8 cellular contexts compared by ENCODE assay signal in the genomic region with DNA sequence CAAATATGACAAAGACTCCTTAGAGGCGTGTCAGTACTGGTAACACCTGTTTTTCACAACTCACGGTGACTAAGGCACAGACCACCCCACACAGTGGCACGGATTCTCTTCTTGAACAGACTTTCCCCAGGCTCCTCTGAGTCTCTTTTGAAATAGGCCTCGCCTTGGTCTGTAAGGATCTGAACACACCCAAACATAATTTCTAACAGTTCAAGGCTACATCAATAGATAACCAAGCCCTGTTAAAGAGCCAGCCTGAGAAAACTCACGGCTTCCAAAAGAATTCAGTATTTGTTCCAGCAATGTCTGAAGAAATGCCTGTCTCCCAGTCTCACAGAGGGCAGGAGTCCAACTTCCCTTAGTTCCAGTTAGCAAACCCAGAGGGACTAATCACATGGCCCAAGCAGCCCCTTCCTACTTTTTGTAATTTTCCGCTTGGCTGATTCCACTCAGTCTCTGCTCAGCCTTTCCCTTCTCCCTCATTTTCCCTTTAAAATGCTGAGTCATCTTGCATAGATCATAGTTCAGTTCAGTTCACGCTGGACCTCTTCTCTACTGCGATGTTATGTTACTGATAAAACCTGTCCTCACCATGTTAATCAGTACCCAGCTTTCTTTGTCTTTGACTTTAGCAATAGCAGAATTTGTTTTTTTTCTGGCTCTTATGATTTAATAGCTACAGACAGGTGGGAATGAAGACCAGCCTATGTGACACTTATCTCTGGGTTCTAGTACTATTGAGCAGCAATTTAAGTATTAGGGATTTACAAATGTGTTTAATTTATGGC. TPM values are rescaled to one million over a fixed set of nuclear protein-coding genes. Genes with fewer than 3 reads are reported as not detected.
DNase-seq lines count a peak whose midpoint lies in the region; ATAC-seq and TF ChIP-seq lines count a peak whose summit lies in the region.

No MANE protein-coding gene starts in this region.

- H3K18ac ChIP-seq in IMR-90 (ENCODE audit: low read depth, low read length), result peak overlapping the region; percentile 74

- H3K9ac ChIP-seq in IMR-90 (ENCODE audit: low read depth, low read length) (no peak overlapping the region), subcutaneous abdominal adipose tissue (ENCODE audit: low read length in 5 of 5) (peak overlapping the region; percentile 40 to 94 (median 67))

- H3K4me2 ChIP-seq in IMR-90 (ENCODE audit: low read depth, low read length), result peak overlapping the region; percentile 28; the same call in 1 of the 2 replicates

- no peak for TF ChIP-seq POLR2A in IMR-90 (IDR thresholded peaks at IDR 0.05; ENCODE audit: low read depth, low read length)

- no peaks in the 10 kb centered on the region for H3K36me3 Mint-ChIP-seq in MCF 10A (ENCODE audit: insufficient read depth, unreplicated experiment)

- TF ChIP-seq RAD21 in IMR-90 (IDR thresholded peaks at IDR 0.05; ENCODE audit: low read length), result no peak

- H3K79me1 ChIP-seq in IMR-90 (ENCODE audit: low read depth in 1 of 2, low read length in 2 of 2), result no peaks in the 10 kb centered on the region

- ATAC-seq in IMR-90 (ENCODE audit: low read depth), result peak; percentile 85

- peak overlapping the region; percentile 86 for H3K27ac Mint-ChIP-seq in MCF 10A (ENCODE audit: low read depth, unreplicated experiment)

- peak overlapping the region; percentile 79; the same call in 1 of the 2 replicates for H4K5ac ChIP-seq in IMR-90 (ENCODE audit: low read depth, low read length)

- H2AFZ ChIP-seq in IMR-90 (replicated peaks; ENCODE audit: low read length, poor library complexity), result peak overlapping the region; percentile 83

- no peak overlapping the region for H3K14ac ChIP-seq in IMR-90 (replicated peaks; ENCODE audit: low read depth, low read length)

- H3K9me3 ChIP-seq in IMR-90 (ENCODE audit: control insufficient read depth, insufficient read depth, low read length), result no peaks in the 10 kb centered on the region
- H3K9me3 ChIP-seq in subcutaneous abdominal adipose tissue (ENCODE audit: control insufficient read depth in 5 of 5, low read length in 5 of 5), result peaks cover 0 to 8% (median 0%) of the 10 kb centered on the region in 5 donors

- H3K23ac ChIP-seq in IMR-90 (ENCODE audit: low read depth, low read length), result no peak overlapping the region

- peaks cover 22% of the 10 kb centered on the region for H3K4me1 Mint-ChIP-seq in MCF 10A (ENCODE audit: insufficient read depth, unreplicated experiment)

- H3K36me3 ChIP-seq in IMR-90 (ENCODE audit: control insufficient read depth, insufficient read depth, low read length), result no peaks in the 10 kb centered on the region
- no peaks in the 10 kb centered on the region for H3K36me3 ChIP-seq in kidney epithelial cell (ENCODE audit: control insufficient read depth, insufficient read depth, low read length)
- no peaks in the 10 kb centered on the region for H3K36me3 ChIP-seq in subcutaneous abdominal adipose tissue (ENCODE audit: control insufficient read depth in 5 of 5, insufficient read depth in 5 of 5, low read length in 5 of 5)

- intact Hi-C loops in IMR-90 (cut with micrococcal nuclease) (loop anchor here (5.0 kb wide), 1 partner anchor 124 kb away; no protein-coding TSS in a partner anchor), MCF 10A (cut with micrococcal nuclease) (no loop called here)

- peak overlapping the region; percentile 43; the same call in 1 of the 2 replicates for H3K27ac ChIP-seq in IMR-90 (ENCODE audit: insufficient read depth, low read length)
- H3K27ac ChIP-seq in subcutaneous abdominal adipose tissue (ENCODE audit: low read depth, low read length), result peak overlapping the region; percentile 100

- peak overlapping the region; percentile 58 for H3K4me3 Mint-ChIP-seq in MCF 10A (ENCODE audit: unreplicated experiment)

- POLR2A ChIA-PET in IMR-90 (lab: Charles Lee; ENCODE audit: unreplicated experiment) (no interaction called here), MCF 10A (lab: Yijun Ruan, JAX) (interaction anchor here (0.7 to 2.1 kb wide), 6 partner anchors 10 to 28 kb away, joined by 3 to 9 read pairs (median 4); partner anchors contain the start of gene AKR1C3), HEK293T (lab: Yijun Ruan, JAX) (no interaction called here)

- H3K4me3 ChIP-seq in IMR-90 (ENCODE audit: insufficient read depth, low read depth, low read length) (no peak overlapping the region), kidney epithelial cell (ENCODE audit: low read depth, low read length) (peak overlapping the region; percentile 10), subcutaneous abdominal adipose tissue (ENCODE audit: low read depth in 1 of 5, low read length in 5 of 5) (peak overlapping the region in 2 of 5 donors; percentile 23 to 50)

- H3K27me3 ChIP-seq in IMR-90 (ENCODE audit: control insufficient read depth, insufficient read depth, low read length) (no peaks in the 10 kb centered on the region), kidney epithelial cell (ENCODE audit: control insufficient read depth, insufficient read depth, low read length) (no peaks in the 10 kb centered on the region), subcutaneous abdominal adipose tissue (ENCODE audit: control insufficient read depth in 5 of 5, insufficient read depth in 4 of 5, low read length in 5 of 5) (no peaks in the 10 kb centered on the region)

- 46% methylated on average over 2 of the region's 8 CpGs; no CpG with 5 or more reads in 1 of the 2 experiments for WGBS in IMR-90 (ENCODE audit: extremely low coverage in 2 of 2, insufficient read length in 1 of 2), 2 experiments

- peak; percentile 71 for DNase-seq in A172 (ENCODE audit: low spot score)
- peak; percentile 63 for DNase-seq in IMR-90
- peak; percentile 82 for DNase-seq in MCF 10A (ENCODE audit: unreplicated experiment)
- peak; percentile 96 for DNase-seq in kidney epithelial cell (ENCODE audit: low read depth)
- DNase-seq in NCI-H2029 (lab: John Stamatoyannopoulos, UW), result no peak
- no peak for DNase-seq in activated CD8-positive, alpha-beta memory T cell treated with anti-CD3 and anti-CD28 coated beads for 24 hours
- no peak for DNase-seq in HEK293T (ENCODE audit: extremely low spot score)

- peak overlapping the region; percentile 38; the same call in 1 of the 2 replicates for H2BK120ac ChIP-seq in IMR-90 (ENCODE audit: low read depth, low read length)

- no peak overlapping the region for H2BK15ac ChIP-seq in IMR-90 (ENCODE audit: low read depth, low read length)

- peak overlapping the region in 1 of 2 experiments; percentile 30; a peak in 1 of 4 replicates for H4K8ac ChIP-seq in IMR-90 (ENCODE audit: low read depth in 2 of 2, low read length in 2 of 2)

- H2BK5ac ChIP-seq in IMR-90 (ENCODE audit: low read depth, low read length, poor library complexity, severe bottlenecking), result no peak overlapping the region

- TF ChIP-seq CTCF in IMR-90 (conservative IDR thresholded peaks at IDR 0.05; ENCODE audit: low read depth, low read length), result no peak
- no peak for TF ChIP-seq CTCF in MCF 10A (IDR thresholded peaks at IDR 0.05; ENCODE audit: unreplicated experiment)
- TF ChIP-seq CTCF in kidney epithelial cell (IDR thresholded peaks at IDR 0.05; ENCODE audit: insufficient read depth, low read length, poor library complexity, severe bottlenecking), result no peak

- 0 out of 2 replicates have a peak overlapping the region, but pooled peaks have one; percentile 10 for H3K56ac ChIP-seq in IMR-90 (ENCODE audit: extremely low read depth, insufficient read depth, low read length)

- BruUV-seq in IMR-90 (replicated peaks; lab: Mats Ljungman, UMichigan) (no TSS peak), MCF 10A (replicated peaks; lab: Mats Ljungman, UMichigan) (TSS peak; percentile 62)

- no peaks in the 10 kb centered on the region for H3K9me1 ChIP-seq in IMR-90 (ENCODE audit: insufficient read depth, low read length)

- no peak overlapping the region; the same call in 1 of the 2 replicates for H4K91ac ChIP-seq in IMR-90 (ENCODE audit: insufficient read depth, low read depth, low read length)

- no peaks in the 10 kb centered on the region for H3K27me3 Mint-ChIP-seq in MCF 10A (ENCODE audit: insufficient read depth, unreplicated experiment)

- peak overlapping the region; percentile 57; the same call in 1 of the 2 replicates for H3K4ac ChIP-seq in IMR-90 (ENCODE audit: low read depth, low read length)

- H2AK9ac ChIP-seq in IMR-90 (replicated peaks; ENCODE audit: low read depth, low read length, poor library complexity), result peak overlapping the region; percentile 17

- H4K20me1 ChIP-seq in IMR-90 (ENCODE audit: insufficient read depth, low read length), result no peaks in the 10 kb centered on the region

- H3K4me1 ChIP-seq in IMR-90 (ENCODE audit: control insufficient read depth, insufficient read depth, low read length) (no peaks in the 10 kb centered on the region; the same call in 1 of the 2 replicates), subcutaneous abdominal adipose tissue (ENCODE audit: control insufficient read depth in 5 of 5, insufficient read depth in 5 of 5, low read length in 5 of 5) (peaks cover 16 to 62% (median 41%) of the 10 kb centered on the region in 5 donors)

- peak overlapping the region; percentile 79; the same call in 1 of the 2 replicates for H2BK20ac ChIP-seq in IMR-90 (ENCODE audit: low read depth, low read length)

- dilution Hi-C loops in IMR-90 (cut with HindIII; ENCODE audit: low sequenced_read_pairs, unreplicated experiment), result no loop called here

- in situ Hi-C loops in IMR-90 (cut with MboI; ENCODE audit: low sequenced_read_pairs), result no loop called here

- H3K9me3 Mint-ChIP-seq in MCF 10A (ENCODE audit: unreplicated experiment), result no peaks in the 10 kb centered on the region

- CTCF ChIA-PET in IMR-90 (lab: Yijun Ruan, JAX) (no interaction called here), MCF 10A (lab: Yijun Ruan, JAX) (interaction anchor here (0.6 to 2.1 kb wide), 2 partner anchors 18 to 136 kb away, joined by 3 to 5 read pairs; no protein-coding TSS in a partner anchor), HEK293T (lab: Yijun Ruan, JAX) (no interaction called here)

- no peak overlapping the region for H2AK5ac ChIP-seq in IMR-90 (ENCODE audit: low read depth, low read length)

TF ChIP-seq in HEK293T, 16 proteins besides CTCF, POLR2A, EP300 and RAD21 (continues in another document):
- TF ChIP-seq ELF4 (IDR thresholded peaks at IDR 0.05), result no peak
- TF ChIP-seq SUZ12 (IDR thresholded peaks at IDR 0.05), result no peak
- TF ChIP-seq FOXM1 (IDR thresholded peaks at IDR 0.05; ENCODE audit: borderline replicate concordance), result no peak
- no peak for TF ChIP-seq TARDBP (IDR thresholded peaks at IDR 0.05)
- no peak for TF ChIP-seq FOXK2 (IDR thresholded peaks at IDR 0.05)
- no peak for TF ChIP-seq HDGF (IDR thresholded peaks at IDR 0.05; ENCODE audit: borderline replicate concordance)
- TF ChIP-seq CTBP1 (IDR thresholded peaks at IDR 0.05; ENCODE audit: borderline replicate concordance), result no peak
- no peak for TF ChIP-seq SP1 (IDR thresholded peaks at IDR 0.05)
- no peak for TF ChIP-seq NFRKB (IDR thresholded peaks at IDR 0.05)

RNA-seq across cellular contexts. Expression of gene AKR1C3, which starts 22.6 kb away (rescaled TPM):
- total RNA-seq in A172 (2014; rRNA removed; shearing (Covaris generic)), result 45.3 and 120 TPM in 2 replicates
- total RNA-seq in IMR-90 (2012; rRNA removed) (0.18 and 0.28 TPM in 2 replicates), MCF 10A (2022) (22.0 and 22.9 TPM in 2 replicates), kidney epithelial cell (0.68 and 1.2 TPM in 2 replicates)
- polyA plus RNA-seq in IMR-90 (2012; rRNA removed), result 0.22 and 0.51 TPM in 2 replicates
- polyA plus RNA-seq in IMR-90 (2012; cell fraction: cytosol; rRNA removed), result 0.44 and 0.62 TPM in 2 replicates
- polyA plus RNA-seq in IMR-90 (2012; cell fraction: nucleus; rRNA removed; ENCODE audit: low replicate concordance), result 0.23 and 0.33 TPM in 2 replicates

Comparison
In these comparisons a context has a peak if more than half of its experiments do, and no peak if none do; other contexts are left out.
1. DNase-seq: peak in A172 (single experiment), IMR-90 (single experiment), MCF 10A (single experiment) and kidney epithelial cell (single experiment); none in NCI-H2029 (single experiment), activated CD8-positive, alpha-beta memory T cell treated with anti-CD3 and anti-CD28 coated beads for 24 hours (single experiment) and HEK293T (single experiment).
2. RNA of gene AKR1C3, which starts 22.6 kb away (total RNA-seq): 45.3 to 120 TPM in A172 and 22.0 to 22.9 TPM in MCF 10A; 0.68 to 1.2 TPM in kidney epithelial cell and 0.18 to 0.28 TPM in IMR-90; every median in the first group is over 10 times any median in the second.